Comparison of ENCODE assay signal across 4 cellular contexts in genomic region chr15:30435878-30436277, GRCh38. TPM values are rescaled to one million over a fixed set of nuclear protein-coding genes. Genes with fewer than 3 reads are reported as not detected.
"Had no signal": no experiment of that assay in that cellular context is flagged by ENCODE, and none has a peak within 500 bp of the region (broad histone marks: within the 10 kb centered on the region; RNA-seq: fewer than 3 reads in every experiment).

No MANE protein-coding gene starts in this region.

RNA-seq across cellular contexts. Expression of gene GOLGA8R, which starts 21.8 kb away (rescaled TPM):
- total RNA-seq: H7 had no signal

RNA-seq across cellular contexts. Expression of gene CHRFAM7A, which starts 42.5 kb away (rescaled TPM):
- total RNA-seq: GM23248, HFFc6 had no signal
- polyA plus RNA-seq: GM23248, IgD-negative memory B cell had no signal
